Comparison of ENCODE assay signal across 8 cellular contexts in the genomic region with DNA sequence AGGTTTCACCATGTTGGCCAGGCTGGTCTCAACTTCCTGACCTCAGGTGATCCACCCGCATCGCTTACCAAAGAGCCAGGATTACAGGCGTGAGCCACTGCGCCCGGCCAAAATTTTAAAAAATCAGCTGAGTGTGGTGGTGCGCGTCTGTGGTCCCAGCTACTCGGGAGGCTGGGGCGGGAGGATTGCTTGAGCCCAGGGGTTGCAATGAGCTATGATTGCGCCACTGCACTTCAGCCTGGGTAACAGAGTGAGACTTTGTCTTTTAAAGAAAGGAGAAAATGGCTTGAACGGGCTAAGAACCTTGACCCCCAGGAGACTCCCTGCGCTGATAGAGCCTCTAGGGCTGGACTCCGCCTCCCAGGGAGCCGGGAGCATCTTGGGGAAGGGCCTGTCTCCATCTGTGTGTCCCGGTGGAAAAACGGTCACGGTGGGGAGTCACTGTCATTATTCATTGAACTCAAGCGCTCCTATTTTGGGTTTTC. TPM values are rescaled to one million over a fixed set of nuclear protein-coding genes. Genes with fewer than 3 reads are reported as not detected.
DNase-seq lines count a peak whose midpoint lies in the region; ATAC-seq and TF ChIP-seq lines count a peak whose summit lies in the region.

No MANE protein-coding gene starts in this region.

- DNase-seq in BE2C, result no peak
- DNase-seq in mammary epithelial cell, result no peak
- DNase-seq in lung (ENCODE audit: low spot score), result peak; percentile 44
- DNase-seq in NAMALWA (ENCODE audit: low spot score), result no peak
- no peak for DNase-seq in HuH-7.5 (ENCODE audit: low spot score)

- peak; percentile 1 for ATAC-seq in GM19467 (IDR thresholded peaks at IDR 0.05; ENCODE audit: unreplicated experiment)
- ATAC-seq in lung (ENCODE audit: insufficient read depth, low FRiP score), result peak; percentile 1

- peak overlapping the region; percentile 65 for H3K4me2 ChIP-seq in mammary epithelial cell (ENCODE audit: insufficient read depth, low read depth, low read length)

- 0% methylated on average over 9 of the region's 18 CpGs for WGBS in mammary epithelial cell (ENCODE audit: low coverage, missing lambda C conversion rate)
- 1 to 3% methylated on average over 18 of the region's 18 CpGs for WGBS in lung, 2 donors
- under 1% methylated on average over 18 of the region's 18 CpGs for WGBS in urinary bladder

- H3K36me3 ChIP-seq in BE2C (no peaks in the 10 kb centered on the region), mammary epithelial cell (ENCODE audit: insufficient read depth, low read length) (no peaks in the 10 kb centered on the region), lung (ENCODE audit: control insufficient read depth in 2 of 2, insufficient read depth in 2 of 2, low read length in 2 of 2) (no peaks in the 10 kb centered on the region), urinary bladder (ENCODE audit: insufficient read depth) (no peaks in the 10 kb centered on the region)

- H3K9ac ChIP-seq in mammary epithelial cell (ENCODE audit: insufficient read depth, low read length), result peak overlapping the region; percentile 83

- in situ Hi-C loops in mammary epithelial cell (cut with MboI; ENCODE audit: low sequenced_read_pairs in 2 of 2), result no loop called here

- H4K20me1 ChIP-seq in mammary epithelial cell (ENCODE audit: insufficient read depth, low read length), result no peaks in the 10 kb centered on the region

- H3K27me3 ChIP-seq in BE2C (no peaks in the 10 kb centered on the region), mammary epithelial cell (ENCODE audit: insufficient read depth, low read length) (no peaks in the 10 kb centered on the region), lung (ENCODE audit: control insufficient read depth, insufficient read depth) (no peaks in the 10 kb centered on the region)

- peak overlapping the region; percentile 82 for H3K27ac ChIP-seq in mammary epithelial cell (ENCODE audit: insufficient read depth, low read depth, low read length)
- H3K27ac ChIP-seq in lung (ENCODE audit: low read depth in 1 of 2, low read length in 1 of 2), result peak overlapping the region; percentile 94 to 100
- peak overlapping the region; percentile 98 for H3K27ac ChIP-seq in urinary bladder (ENCODE audit: low read depth)

- no peak for TF ChIP-seq RAD21 in Ishikawa (IDR thresholded peaks at IDR 0.05; ENCODE audit: low read depth)

- peaks cover 8% of the 10 kb centered on the region for H3K4me1 ChIP-seq in BE2C
- no peaks in the 10 kb centered on the region for H3K4me1 ChIP-seq in mammary epithelial cell (ENCODE audit: insufficient read depth, low read length)
- peaks cover 0 to 8% of the 10 kb centered on the region in 2 donors for H3K4me1 ChIP-seq in lung (ENCODE audit: control insufficient read depth in 2 of 2, insufficient read depth in 2 of 2, low read length in 2 of 2)
- no peaks in the 10 kb centered on the region for H3K4me1 ChIP-seq in urinary bladder (ENCODE audit: insufficient read depth)

- dilution Hi-C loops in mammary epithelial cell (cut with HindIII; ENCODE audit: low sequenced_read_pairs), result no loop called here

- peak overlapping the region; percentile 96 for H2AFZ ChIP-seq in mammary epithelial cell (ENCODE audit: low read depth, low read length)

- no peak for TF ChIP-seq EP300 in Ishikawa (IDR thresholded peaks at IDR 0.05; ENCODE audit: borderline replicate concordance)

- H3K4me3 ChIP-seq in BE2C (ENCODE audit: low read depth, low read length) (peak overlapping the region; percentile 81), mammary epithelial cell (replicated peaks in 1 of 3; ENCODE audit: insufficient read depth in 1 of 3, low read depth in 2 of 3, low read length in 3 of 3) (peak overlapping the region; percentile 72 to 85 (median 76)), lung (peak overlapping the region; percentile 79), urinary bladder (ENCODE audit: low read depth, low read length) (peak overlapping the region; percentile 46)

- intact Hi-C loops in mammary epithelial cell (cut with micrococcal nuclease), result loop anchor here (2.0 kb wide), 2 partner anchors 27 to 35 kb away; no protein-coding TSS in a partner anchor

- TSS peak; percentile 99 for BruUV-seq in mammary epithelial cell (replicated peaks; lab: Mats Ljungman, UMichigan)

- CTCF ChIA-PET in mammary epithelial cell (lab: Charles Lee; ENCODE audit: low non-redundant PET), result interaction anchor here (0.6 kb wide), 1 partner anchor 27 kb away, joined by 3 read pairs; no protein-coding TSS in a partner anchor

- no peak for TF ChIP-seq CTCF in BE2C (IDR thresholded peaks at IDR 0.05; ENCODE audit: low read depth, low read length)
- TF ChIP-seq CTCF in mammary epithelial cell (conservative IDR thresholded peaks at IDR 0.05 in 1 of 2, IDR thresholded peaks at IDR 0.05 in 1 of 2; ENCODE audit: extremely low read depth in 1 of 2, insufficient read depth in 1 of 2, low read depth in 1 of 2, low read length in 2 of 2), result no peak
- no peak for TF ChIP-seq CTCF in lung (IDR thresholded peaks at IDR 0.05; ENCODE audit: control extremely low read depth, extremely low read depth)

- no peaks in the 10 kb centered on the region for H3K9me3 ChIP-seq in BE2C
- H3K9me3 ChIP-seq in mammary epithelial cell (replicated peaks; ENCODE audit: insufficient read depth, low read length), result no peaks in the 10 kb centered on the region
- no peaks in the 10 kb centered on the region for H3K9me3 ChIP-seq in lung (ENCODE audit: control insufficient read depth in 2 of 2, insufficient read depth in 1 of 2, low read length in 1 of 2)

- H3K79me2 ChIP-seq in mammary epithelial cell (ENCODE audit: insufficient read depth, low read length), result peaks cover 3% of the 10 kb centered on the region

TF ChIP-seq in Ishikawa, 13 proteins besides CTCF, POLR2A, EP300 and RAD21:
- TF ChIP-seq CEBPB (IDR thresholded peaks at IDR 0.05), result 0 out of 2 replicates have a peak, but pooled peaks have one; percentile 21
- no peak for TF ChIP-seq TAF1 (IDR thresholded peaks at IDR 0.05; ENCODE audit: low read depth)
- TF ChIP-seq ZBTB7A (IDR thresholded peaks at IDR 0.05; ENCODE audit: low read depth), result no peak

RNA-seq across cellular contexts. Expression of a gene that starts 0.8 kb away (rescaled TPM):
- 16.5 TPM for polyA plus RNA-seq in BE2C (2012; ENCODE audit: insufficient read depth, insufficient read length, low read depth)
- total RNA-seq in mammary epithelial cell, result 1 to 10 TPM; 3.6 to 7.3 TPM
- polyA plus RNA-seq in mammary epithelial cell, result 4.3 TPM
- 2.9 TPM for polyA minus RNA-seq in mammary epithelial cell
- total RNA-seq in lung, result 10 to 100 TPM; 10.2 to 19.7 TPM
- 1 to 10 TPM; 4.9 TPM for polyA plus RNA-seq in lung
- 18.5 TPM for total RNA-seq in urinary bladder
- 19.1 TPM for polyA plus RNA-seq in urinary bladder
